8 cellular contexts compared by ENCODE assay signal in genomic region chr10:110893559-110894179, GRCh38. TPM values are rescaled to one million over a fixed set of nuclear protein-coding genes. Genes with fewer than 3 reads are reported as not detected.
DNase-seq lines count a peak whose midpoint lies in the region; ATAC-seq, FAIRE-seq and TF ChIP-seq lines count a peak whose summit lies in the region.

No MANE protein-coding gene starts in this region.

- peak; percentile 43 to 51 for TF ChIP-seq RAD21 in H1 (IDR thresholded peaks at IDR 0.05 in 1 of 2, conservative IDR thresholded peaks at IDR 0.05 in 1 of 2; ENCODE audit: low read depth in 2 of 2, low read length in 2 of 2)

- no peak for TF ChIP-seq EP300 in H1 (IDR thresholded peaks at IDR 0.05; ENCODE audit: borderline replicate concordance in 1 of 2, low read depth in 2 of 2, low read length in 2 of 2)

- H3K4me1 ChIP-seq in CD4-positive, CD25-positive, alpha-beta regulatory T cell (ENCODE audit: control insufficient read depth, insufficient read depth, low read length, poor library complexity, severe bottlenecking): peaks cover 3% of the 10 kb centered on the region
- no peaks in the 10 kb centered on the region for H3K4me1 ChIP-seq in PC-9 (replicated peaks; ENCODE audit: insufficient read depth)
- no peaks in the 10 kb centered on the region for H3K4me1 ChIP-seq in H1 (replicated peaks in 1 of 4; ENCODE audit: control insufficient read depth in 3 of 4, insufficient read depth in 4 of 4, low read length in 3 of 4)

- no peak for FAIRE-seq in H1 (lab: Jason Lieb, UNC)

- no peak overlapping the region for H3K56ac ChIP-seq in H1 (replicated peaks; ENCODE audit: insufficient read length, low read depth, low read length)

- H2BK20ac ChIP-seq in H1 (ENCODE audit: low read length): no peak overlapping the region

- no peak overlapping the region for H4K91ac ChIP-seq in H1 (replicated peaks; ENCODE audit: insufficient read length, low read length)

- H2AFZ ChIP-seq in PC-9: no peak overlapping the region
- H2AFZ ChIP-seq in H1 (ENCODE audit: low read length): no peak overlapping the region

- H2AK5ac ChIP-seq in H1 (ENCODE audit: low read depth, low read length): no peak overlapping the region

- H3K18ac ChIP-seq in H1 (ENCODE audit: extremely low read depth, low read length): no peak overlapping the region

- peak; percentile 73 to 93 for ATAC-seq in CD4-positive, CD25-positive, alpha-beta regulatory T cell (ENCODE audit: low read depth in 2 of 2)
- ATAC-seq in GM18520 (IDR thresholded peaks at IDR 0.05; ENCODE audit: unreplicated experiment) (peak; percentile 59), HG03442 (IDR thresholded peaks at IDR 0.05; ENCODE audit: unreplicated experiment) (peak; percentile 84)

- no peaks in the 10 kb centered on the region for H3K27me3 ChIP-seq in CD4-positive, CD25-positive, alpha-beta regulatory T cell (ENCODE audit: control insufficient read depth, insufficient read depth, low read length)
- H3K27me3 ChIP-seq in PC-9 (ENCODE audit: insufficient read depth, low read depth) (no peaks in the 10 kb centered on the region), H1 (replicated peaks in 1 of 4; ENCODE audit: control insufficient read depth in 3 of 4, extremely low read depth in 1 of 4, insufficient read depth in 3 of 4, low read length in 3 of 4) (peaks cover 0 to 1% (median 0%) of the 10 kb centered on the region in 4 experiments; a peak in 1 of 7 replicates)

- no peak overlapping the region for H3K23ac ChIP-seq in H1 (ENCODE audit: insufficient read length)

- H2BK5ac ChIP-seq in H1 (ENCODE audit: low read depth, low read length): no peak overlapping the region

- no peaks in the 10 kb centered on the region for H3K27me3 Mint-ChIP-seq in CD4-positive, CD25-positive, alpha-beta regulatory T cell

- no peaks in the 10 kb centered on the region for H3K9me3 Mint-ChIP-seq in CD4-positive, CD25-positive, alpha-beta regulatory T cell

- H3K9ac ChIP-seq in H1 (replicated peaks in 1 of 4; ENCODE audit: extremely low read depth in 1 of 4, low read depth in 3 of 4, low read length in 3 of 4): no peak overlapping the region

- no peak overlapping the region for H3K4me3 Mint-ChIP-seq in CD4-positive, CD25-positive, alpha-beta regulatory T cell

- H3K36me3 Mint-ChIP-seq in CD4-positive, CD25-positive, alpha-beta regulatory T cell: peaks cover 49% of the 10 kb centered on the region

- peak overlapping the region; percentile 6 for H3K27ac ChIP-seq in CD4-positive, CD25-positive, alpha-beta regulatory T cell (ENCODE audit: insufficient read depth, low read length, poor library complexity, severe bottlenecking)
- H3K27ac ChIP-seq in PC-9 (no peak overlapping the region), H1 (ENCODE audit: low read depth, low read length) (no peak overlapping the region)

- no peak overlapping the region for H3K4me2 ChIP-seq in PC-9
- no peak overlapping the region for H3K4me2 ChIP-seq in H1 (ENCODE audit: insufficient read depth in 1 of 2, low read depth in 2 of 2, low read length in 2 of 2)

- no peak overlapping the region for H3K4ac ChIP-seq in H1 (replicated peaks; ENCODE audit: insufficient read length, low read depth, low read length)

- H4K8ac ChIP-seq in H1 (ENCODE audit: extremely low read depth, insufficient read depth, low read length): no peak overlapping the region

- POLR2A ChIA-PET in PC-9 (lab: Charles Lee; ENCODE audit: unreplicated experiment): no interaction called here
- POLR2A ChIA-PET in H1 (lab: Charles Lee; ENCODE audit: partially characterized antibody): interaction anchor here (0.7 kb wide), 1 partner anchor 57 kb away, joined by 3 read pairs; no protein-coding TSS in a partner anchor

- no TSS peak for BruUV-seq in PC-9 (replicated peaks; lab: Mats Ljungman, UMichigan)

- H4K5ac ChIP-seq in H1 (ENCODE audit: insufficient read length, low read depth, low read length): no peak overlapping the region

- H4K20me1 ChIP-seq in PC-9 (ENCODE audit: insufficient read depth) (no peaks in the 10 kb centered on the region), H1 (replicated peaks in 1 of 2; ENCODE audit: control insufficient read depth in 1 of 2, insufficient read depth in 2 of 2, low read length in 2 of 2) (peaks cover 0 to 3% of the 10 kb centered on the region in 2 experiments)

- no peak for TF ChIP-seq POLR2A in H1 (IDR thresholded peaks at IDR 0.05; ENCODE audit: control extremely low read depth in 1 of 2, low read depth in 2 of 2, low read length in 2 of 2)

- WGBS in H1 (ENCODE audit: extremely low coverage in 1 of 2, insufficient coverage in 1 of 2, insufficient read length in 1 of 2, insufficient replicate concordance in 2 of 2, low coverage in 1 of 2, low lambda C conversion rate in 2 of 2, missing lambda C conversion rate in 1 of 2), 2 experiments: 74% methylated on average over 4 of the region's 4 CpGs; no CpG with 5 or more reads in 1 of the 2 experiments

- no peak overlapping the region for H2BK15ac ChIP-seq in H1 (ENCODE audit: low read length)

- no peaks in the 10 kb centered on the region for H3K9me3 ChIP-seq in CD4-positive, CD25-positive, alpha-beta regulatory T cell (ENCODE audit: control insufficient read depth in 2 of 2, low read length in 2 of 2)
- H3K9me3 ChIP-seq in PC-9 (ENCODE audit: insufficient read depth, low read depth): no peaks in the 10 kb centered on the region
- H3K9me3 ChIP-seq in H1 (ENCODE audit: insufficient read depth in 2 of 2, low read depth in 1 of 2, low read length in 1 of 2): no peaks in the 10 kb centered on the region

- peak in 2 of 3 donors; percentile 72 to 75 for DNase-seq in CD4-positive, CD25-positive, alpha-beta regulatory T cell
- DNase-seq in PC-9 (no peak), H1 (ENCODE audit: low read depth in 1 of 2, low spot score in 2 of 2) (no peak), myocyte (ENCODE audit: low read depth) (peak; percentile 52)
- DNase-seq in stimulated activated naive CD4-positive, alpha-beta T cell treated with Interleukin-2 at 50 U/mL for 16 hours (lab: John Stamatoyannopoulos, UW): no peak
- DNase-seq in effector CD8-positive, alpha-beta T cell (lab: John Stamatoyannopoulos, UW): no peak

- H3K14ac ChIP-seq in H1 (ENCODE audit: insufficient read length): no peak overlapping the region

- H3K79me2 ChIP-seq in PC-9 (ENCODE audit: low read depth) (no peaks in the 10 kb centered on the region), H1 (ENCODE audit: control insufficient read depth in 1 of 2, insufficient read depth in 2 of 2, low read length in 2 of 2) (no peaks in the 10 kb centered on the region)

- intact Hi-C loops in PC-9 (cut with micrococcal nuclease; ENCODE audit: unreplicated experiment): loop anchor here (1.0 to 5.0 kb wide), 4 partner anchors 91 to 586 kb away; no protein-coding TSS in a partner anchor

- no peak overlapping the region for H3K4me3 ChIP-seq in CD4-positive, CD25-positive, alpha-beta regulatory T cell (ENCODE audit: low read depth, low read length)
- no peak overlapping the region for H3K4me3 ChIP-seq in PC-9
- no peak overlapping the region for H3K4me3 ChIP-seq in H1 (ENCODE audit: extremely low read depth in 1 of 4, insufficient read depth in 2 of 4, low read depth in 3 of 4, low read length in 4 of 4)

- H3K36me3 ChIP-seq in CD4-positive, CD25-positive, alpha-beta regulatory T cell (ENCODE audit: control insufficient read depth, insufficient read depth, low read length): peaks cover 92% of the 10 kb centered on the region
- H3K36me3 ChIP-seq in PC-9 (ENCODE audit: low read depth) (peaks cover 17% of the 10 kb centered on the region; the same call in 1 of the 2 replicates), H1 (ENCODE audit: control insufficient read depth in 2 of 4, insufficient read depth in 4 of 4, low read length in 3 of 4) (peaks cover 0 to 22% (median 0%) of the 10 kb centered on the region in 4 experiments; a peak in 2 of 8 replicates)

- no peaks in the 10 kb centered on the region for H3K9me2 ChIP-seq in PC-9 (ENCODE audit: insufficient read depth)

- H3K4me1 Mint-ChIP-seq in CD4-positive, CD25-positive, alpha-beta regulatory T cell: peaks cover 38 to 58% (median 40%) of the 10 kb centered on the region in 4 donors

- H2BK12ac ChIP-seq in H1 (ENCODE audit: low read depth, low read length): no peak overlapping the region

- no peaks in the 10 kb centered on the region for H3K79me1 ChIP-seq in H1 (ENCODE audit: low read depth, low read length)

- no peak overlapping the region for H3K27ac Mint-ChIP-seq in CD4-positive, CD25-positive, alpha-beta regulatory T cell

- no peaks in the 10 kb centered on the region for H3F3A ChIP-seq in PC-9 (ENCODE audit: insufficient read depth, low read depth)

- no peak overlapping the region for H2BK120ac ChIP-seq in H1 (replicated peaks; ENCODE audit: low read depth, low read length)

- TF ChIP-seq CTCF in PC-9 (conservative IDR thresholded peaks at IDR 0.05) (peak; percentile 65), H1 (IDR thresholded peaks at IDR 0.05; ENCODE audit: control extremely low read depth in 1 of 3, insufficient read depth in 1 of 3, low read depth in 1 of 3, low read length in 3 of 3) (peak in 2 of 3 experiments; percentile 26 to 45; a peak in 2 of 4 replicates)

- CTCF ChIA-PET in PC-9 (lab: Charles Lee): no interaction called here
- CTCF ChIA-PET in H1 (lab: Charles Lee; ENCODE audit: partially characterized antibody): interaction anchor here (0.7 to 3.4 kb wide), 28 partner anchors 10 to 586 kb away, joined by 3 to 26 read pairs (median 4); no protein-coding TSS in a partner anchor

- no peaks in the 10 kb centered on the region for H3K23me2 ChIP-seq in H1 (ENCODE audit: low read depth, low read length)

RNA-seq across cellular contexts. Expression of gene PDCD4, which starts 21.9 kb away (rescaled TPM):
- total RNA-seq in CD4-positive, CD25-positive, alpha-beta regulatory T cell: 213 TPM
- 100 to 1,000 TPM; 167 to 224 (median 195) TPM for polyA plus RNA-seq in CD4-positive, CD25-positive, alpha-beta regulatory T cell
- total RNA-seq in PC-9 (2021): 92.4 and 96.4 TPM in 2 replicates
- total RNA-seq in H1 (2021; fragmentation: NEBNext Ultra II Directional; extraction: Animal tissue kit (Norgen Biotek cat#: 25700)): 22.8 and 26.8 TPM in 2 replicates
- 3.2 and 3.3 TPM in 2 replicates for polyA plus RNA-seq in H1 (2011; rRNA removed)
- polyA plus RNA-seq in H1 (2011; cell fraction: cytosol; rRNA removed): 13.7 TPM
- polyA plus RNA-seq in H1 (2011; cell fraction: nucleus; rRNA removed): 2.2 TPM
- 16.4 to 27.5 TPM (median 23.0 TPM) in 4 replicates for polyA plus RNA-seq in H1 (2012, experiment 1 of 2)
- polyA plus RNA-seq in H1 (2012, experiment 2 of 2): 1.1 TPM
- polyA plus RNA-seq in H1 (2013, experiment 1 of 2): 9.0 TPM
- polyA plus RNA-seq in H1 (2013, experiment 2 of 2): 8.4 TPM
- polyA minus RNA-seq in H1 (2011; rRNA and poly(A)+ RNA removed): 4.7 and 5.2 TPM in 2 replicates
- polyA minus RNA-seq in H1 (2011; cell fraction: cytosol; rRNA and poly(A)+ RNA removed): 10.1 TPM
- polyA minus RNA-seq in H1 (2011; cell fraction: nucleus; rRNA and poly(A)+ RNA removed): 14.0 TPM
- total RNA-seq in myocyte: 36.2 and 37.0 TPM in 2 replicates
- polyA plus RNA-seq in myocyte (2012): 112 TPM

RNA-seq across cellular contexts. Expression of gene BBIP1, which starts 25.3 kb away (rescaled TPM):
- total RNA-seq in CD4-positive, CD25-positive, alpha-beta regulatory T cell: 42.3 TPM
- polyA plus RNA-seq in CD4-positive, CD25-positive, alpha-beta regulatory T cell: 10 to 100 TPM; 34.1 to 39.8 (median 36.8) TPM
- total RNA-seq in PC-9 (2021) (8.5 and 14.9 TPM in 2 replicates), myocyte (18.4 and 22.3 TPM in 2 replicates)
- 19.6 and 22.2 TPM in 2 replicates for total RNA-seq in H1 (2021; fragmentation: NEBNext Ultra II Directional; extraction: Animal tissue kit (Norgen Biotek cat#: 25700))
- polyA plus RNA-seq in H1 (2011; rRNA removed): 6.9 and 8.8 TPM in 2 replicates
- 13.4 TPM for polyA plus RNA-seq in H1 (2011; cell fraction: cytosol; rRNA removed)
- polyA plus RNA-seq in H1 (2011; cell fraction: nucleus; rRNA removed): 9.5 TPM
- polyA plus RNA-seq in H1 (2012, experiment 1 of 2): 14.7 to 37.7 TPM (median 15.4 TPM) in 4 replicates
- 4.3 TPM for polyA plus RNA-seq in H1 (2012, experiment 2 of 2)
- 21.8 TPM for polyA plus RNA-seq in H1 (2013, experiment 1 of 2)
- 21.4 TPM for polyA plus RNA-seq in H1 (2013, experiment 2 of 2)
- polyA minus RNA-seq in H1 (2011; rRNA and poly(A)+ RNA removed): 11.1 and 13.5 TPM in 2 replicates
- polyA minus RNA-seq in H1 (2011; cell fraction: cytosol; rRNA and poly(A)+ RNA removed): 5.6 TPM
- 30.2 TPM for polyA minus RNA-seq in H1 (2011; cell fraction: nucleus; rRNA and poly(A)+ RNA removed)
- 25.7 TPM for polyA plus RNA-seq in myocyte (2012)

RNA-seq across cellular contexts. Expression of gene SHOC2, which starts 25.7 kb away (rescaled TPM):
- total RNA-seq in CD4-positive, CD25-positive, alpha-beta regulatory T cell: 91.3 TPM
- 10 to 100 TPM; 62.1 to 68.0 (median 64.1) TPM for polyA plus RNA-seq in CD4-positive, CD25-positive, alpha-beta regulatory T cell
- total RNA-seq in PC-9 (2021) (14.2 and 20.2 TPM in 2 replicates), myocyte (32.4 and 32.6 TPM in 2 replicates)
- 28.2 and 30.2 TPM in 2 replicates for total RNA-seq in H1 (2021; fragmentation: NEBNext Ultra II Directional; extraction: Animal tissue kit (Norgen Biotek cat#: 25700))
- 4.3 and 7.6 TPM in 2 replicates for polyA plus RNA-seq in H1 (2011; rRNA removed)
- 8.2 TPM for polyA plus RNA-seq in H1 (2011; cell fraction: cytosol; rRNA removed)
- 2.5 TPM for polyA plus RNA-seq in H1 (2011; cell fraction: nucleus; rRNA removed)
- 6.6 to 12.6 TPM (median 8.2 TPM) in 4 replicates for polyA plus RNA-seq in H1 (2012, experiment 1 of 2)
- 0.92 TPM for polyA plus RNA-seq in H1 (2012, experiment 2 of 2)
- polyA plus RNA-seq in H1 (2013, experiment 1 of 2): 15.2 TPM
- polyA plus RNA-seq in H1 (2013, experiment 2 of 2): 17.5 TPM
- polyA minus RNA-seq in H1 (2011; rRNA and poly(A)+ RNA removed): 15.4 and 27.7 TPM in 2 replicates
- 19.5 TPM for polyA minus RNA-seq in H1 (2011; cell fraction: cytosol; rRNA and poly(A)+ RNA removed)
- polyA minus RNA-seq in H1 (2011; cell fraction: nucleus; rRNA and poly(A)+ RNA removed): 47.7 TPM
- polyA plus RNA-seq in myocyte (2012): 18.9 TPM

Comparison
In these comparisons a context has a peak if more than half of its experiments do, and no peak if none do; other contexts are left out.
1. DNase-seq: peak in CD4-positive, CD25-positive, alpha-beta regulatory T cell (2 of 3) and myocyte (single experiment); none in PC-9 (0 of 2), H1 (0 of 2), stimulated activated naive CD4-positive, alpha-beta T cell treated with Interleukin-2 at 50 U/mL for 16 hours (single experiment) and effector CD8-positive, alpha-beta T cell (single experiment).
2. Peak in every context shown above with its lines, with median percentiles within 50 percentile points of each other: ATAC-seq.